In the genomic region with DNA sequence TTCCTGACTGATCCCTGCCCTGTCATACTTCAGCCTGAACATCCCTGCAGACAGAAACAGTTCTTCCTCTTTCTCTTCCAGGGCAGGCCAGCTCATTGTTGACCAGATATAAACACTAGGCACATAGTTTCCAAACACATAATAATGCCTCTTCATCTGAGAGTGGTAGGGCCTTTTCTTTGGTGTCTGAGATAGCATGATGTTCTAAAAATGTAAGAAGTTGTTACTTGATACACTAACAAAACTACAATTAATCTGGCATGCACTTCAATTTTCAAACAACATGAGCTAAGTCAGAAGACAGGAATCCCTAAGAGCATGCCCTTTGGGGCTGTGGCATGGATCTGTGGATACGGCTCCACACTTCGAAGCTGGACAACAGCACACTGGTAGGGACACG, we compare ENCODE assay signal across 25 cellular contexts.
DNase-seq lines count a peak whose midpoint lies in the region; ATAC-seq and TF ChIP-seq lines count a peak whose summit lies in the region.
"Had no signal": no experiment of that assay in that cellular context is flagged by ENCODE, and none has a peak within 500 bp of the region (broad histone marks: within the 10 kb centered on the region; RNA-seq: fewer than 3 reads in every experiment).

No MANE protein-coding gene starts in this region.

- TF ChIP-seq CTCF in cardiac fibroblast (IDR thresholded peaks at IDR 0.05; ENCODE audit: low read depth, low read length), result no peak

- ATAC-seq in GM19023 (IDR thresholded peaks at IDR 0.05; ENCODE audit: unreplicated experiment), result no peak
- ATAC-seq: lower lobe of right lung, pancreas, sciatic nerve had no signal

- DNase-seq in NCI-H526 treated with DMSO at 0.1 percent for 48 hours (lab: John Stamatoyannopoulos, UW), result peak; percentile 2
- DNase-seq in NCI-H526 (lab: John Stamatoyannopoulos, UW), result no peak
- DNase-seq in cardiac fibroblast (ENCODE audit: low read depth in 2 of 2), result peak; percentile 10 to 22
- peak; percentile 7 for DNase-seq in hepatic stellate cell (ENCODE audit: low spot score)
- DNase-seq in SKM-1 treated with dmso at 0.1 percent for 144 hours (lab: John Stamatoyannopoulos, UW; ENCODE audit: unreplicated experiment), result no peak
- DNase-seq in LoVo (ENCODE audit: low spot score), result no peak
- DNase-seq in NOMO-1 (lab: John Stamatoyannopoulos, UW; ENCODE audit: unreplicated experiment in 2 of 2), result no peak
- DNase-seq: 8988T; activated CD4-positive, alpha-beta T cell treated with anti-CD3 and anti-CD28 coated beads, Interleukin-2, amount 10 ng/mL, durations not matched to agents 7 days and 5 days; activated CD8-positive, alpha-beta memory T cell treated with anti-CD3 and anti-CD28 coated beads, Interleukin-2, amount 50 U/mL, for 4 hours; CD4-positive, CD25-positive, alpha-beta regulatory T cell; DMS153; effector CD4-positive, alpha-beta T cell; islet precursor cell; lower lobe of right lung; NCI-H1092; NCI-H2029 treated with DMSO at 0.1 percent for 48 hours; pancreas; Right ventricle myocardium superior; stimulated activated naive CD4-positive, alpha-beta T cell; T-helper 1 cell; transverse colon had no signal

- no peak overlapping the region for H3K4me3 ChIP-seq in cardiac fibroblast (replicated peaks in 1 of 2; ENCODE audit: low read depth in 2 of 2, low read length in 2 of 2)
- H3K4me3 ChIP-seq: esophagus muscularis mucosa, lower lobe of right lung, pancreas, transverse colon had no signal

Comparison
In these comparisons a context has a peak if more than half of its experiments do, and no peak if none do; other contexts are left out.
1. DNase-seq: peak in NCI-H526 treated with DMSO at 0.1 percent for 48 hours (single experiment), cardiac fibroblast (2 of 2) and hepatic stellate cell (single experiment); none in NCI-H526 (0 of 2), SKM-1 treated with dmso at 0.1 percent for 144 hours (single experiment), LoVo (single experiment) and NOMO-1 (0 of 2).